In the genomic region with DNA sequence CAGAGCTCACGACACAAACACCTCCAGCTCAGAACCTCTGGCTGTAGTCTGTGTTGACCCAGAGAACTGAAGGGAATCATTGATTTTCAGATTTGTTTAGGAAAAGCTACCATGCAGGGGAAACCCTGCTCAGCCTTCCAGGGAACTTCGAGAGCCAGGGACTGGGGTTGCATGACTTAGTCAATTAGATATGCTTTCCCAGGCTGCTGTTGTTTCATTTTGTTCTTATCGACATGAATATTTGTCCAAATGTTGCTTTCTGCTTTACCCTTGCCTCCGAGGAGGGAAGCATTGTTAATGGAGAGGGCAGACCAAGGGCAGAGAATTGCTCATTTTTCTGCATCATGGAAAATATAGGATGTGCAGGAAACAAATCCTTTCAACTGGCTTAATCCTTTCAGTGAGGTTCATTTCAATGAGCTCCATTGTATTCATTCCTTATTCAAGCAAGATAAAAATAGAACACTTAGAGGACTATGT, we compare ENCODE assay signal across 14 cellular contexts.
DNase-seq lines count a peak whose midpoint lies in the region; FAIRE-seq and TF ChIP-seq lines count a peak whose summit lies in the region.
"Had no signal": no experiment of that assay in that cellular context is flagged by ENCODE, and none has a peak within 500 bp of the region (broad histone marks: within the 10 kb centered on the region; RNA-seq: fewer than 3 reads in every experiment).

No MANE protein-coding gene starts in this region.

- no peaks in the 10 kb centered on the region for H3K9me3 ChIP-seq in duodenal mucosa (ENCODE audit: control insufficient read depth in 1 of 2, low read length in 2 of 2)
- H3K9me3 ChIP-seq in neuron (ENCODE audit: low read length): no peaks in the 10 kb centered on the region
- H3K9me3 ChIP-seq: BE2C, heart right ventricle, vagina had no signal

- no peak overlapping the region for H3K27ac ChIP-seq in duodenal mucosa (ENCODE audit: low read depth, low read length)
- H3K27ac ChIP-seq in substantia nigra (ENCODE audit: low read depth, low read length, poor library complexity, severe bottlenecking): no peak overlapping the region
- H3K27ac ChIP-seq: heart right ventricle, vagina had no signal

- peak overlapping the region; percentile 44 for H2AFZ ChIP-seq in neuron (ENCODE audit: low read depth, low read length)

- no peak for TF ChIP-seq CTCF in D721Med (IDR thresholded peaks at IDR 0.05; ENCODE audit: insufficient read depth, missing control alignments)

- H3K27me3 ChIP-seq in duodenal mucosa (ENCODE audit: control insufficient read depth in 1 of 2, insufficient read depth in 2 of 2, low read length in 2 of 2): no peaks in the 10 kb centered on the region
- H3K27me3 ChIP-seq in neuron (ENCODE audit: insufficient read depth, low read length): no peaks in the 10 kb centered on the region
- H3K27me3 ChIP-seq: BE2C, vagina had no signal

- H3K9ac ChIP-seq in duodenal mucosa (ENCODE audit: low read depth in 1 of 2, low read length in 2 of 2): no peak overlapping the region

- H3K4me3 ChIP-seq in duodenal mucosa (ENCODE audit: low read depth in 1 of 2, low read length in 2 of 2) (peak overlapping the region; percentile 6 to 25), neuron (ENCODE audit: low read length) (peak overlapping the region; percentile 14)
- H3K4me3 ChIP-seq: vagina had no signal

- no peak for FAIRE-seq in D721Med (lab: Jason Lieb, UNC)
- FAIRE-seq: G401.6 had no signal

- DNase-seq in COLO829 (ENCODE audit: low spot score) (peak; percentile 89), NCI-H2029 treated with DMSO at 0.1 percent for 48 hours (lab: John Stamatoyannopoulos, UW) (peak; percentile 57), substantia nigra (lab: John Stamatoyannopoulos, UW) (no peak), D721Med (ENCODE audit: insufficient read length, low spot score) (no peak), NCI-H82 treated with DMSO at 0.1 percent for 48 hours (lab: John Stamatoyannopoulos, UW; ENCODE audit: unreplicated experiment) (no peak)
- no peak for DNase-seq in stimulated activated CD4-positive, alpha-beta T cell treated with anti-CD3 and anti-CD28 coated beads, Interleukin-15, amount 100 ng/mL, for 24 hours
- DNase-seq: BE2C; effector CD4-positive, alpha-beta T cell; heart right ventricle; MV-4-11 had no signal

- H3K36me3 ChIP-seq in duodenal mucosa (ENCODE audit: control insufficient read depth in 1 of 2, insufficient read depth in 2 of 2, low read length in 2 of 2) (no peaks in the 10 kb centered on the region), neuron (ENCODE audit: insufficient read depth, low read length) (no peaks in the 10 kb centered on the region)
- H3K36me3 ChIP-seq: BE2C, heart right ventricle, vagina had no signal

- H3K4me1 ChIP-seq in duodenal mucosa (ENCODE audit: control insufficient read depth in 1 of 2, insufficient read depth in 2 of 2, low read length in 2 of 2) (peaks cover 27 to 30% of the 10 kb centered on the region in 2 donors), neuron (ENCODE audit: insufficient read depth, low read length) (peaks cover 14% of the 10 kb centered on the region)
- H3K4me1 ChIP-seq: BE2C, vagina had no signal

Comparison
In these comparisons a context has a peak if more than half of its experiments do, and no peak if none do; other contexts are left out.
1. DNase-seq: peak in COLO829 (single experiment) and NCI-H2029 treated with DMSO at 0.1 percent for 48 hours (single experiment); none in substantia nigra (0 of 49), D721Med (single experiment), stimulated activated CD4-positive, alpha-beta T cell treated with anti-CD3 and anti-CD28 coated beads, Interleukin-15, amount 100 ng/mL, for 24 hours (single experiment) and NCI-H82 treated with DMSO at 0.1 percent for 48 hours (single experiment).